Comparison of ENCODE assay signal across 8 cellular contexts in genomic region chr6:31728767-31729514, GRCh38. TPM values are rescaled to one million over a fixed set of nuclear protein-coding genes. Genes with fewer than 3 reads are reported as not detected.
DNase-seq lines count a peak whose midpoint lies in the region; ATAC-seq and TF ChIP-seq lines count a peak whose summit lies in the region.

TSS of gene DDAH2 (minus strand) at chr6:31729299. CDS start at chr6:31729161, 138 bp downstream.

- no peaks in the 10 kb centered on the region for H3K9me3 ChIP-seq in fibroblast of lung (ENCODE audit: control insufficient read depth, insufficient read depth, low read depth, low read length)
- H3K9me3 ChIP-seq in neutrophil: no peaks in the 10 kb centered on the region

- H3K9ac ChIP-seq in fibroblast of lung (ENCODE audit: insufficient read depth, low read length): peak within 1 kb of the TSS; percentile 61

- ATAC-seq in GM21381 (IDR thresholded peaks at IDR 0.05; ENCODE audit: unreplicated experiment): peak; percentile 8
- peak; percentile 57 for ATAC-seq in SK-N-SH treated with all-trans-retinoic acid at 6 μM for 48 hours
- ATAC-seq in GM18858 (IDR thresholded peaks at IDR 0.05; ENCODE audit: unreplicated experiment): no peak

- peak within 1 kb of the TSS; percentile 99 for H3K4me2 ChIP-seq in fibroblast of lung (ENCODE audit: extremely low read depth, insufficient read depth, low read length)

- peak in 1 of 2 donors; percentile 33 for TF ChIP-seq CTCF in fibroblast of lung (conservative IDR thresholded peaks at IDR 0.05 in 1 of 2, IDR thresholded peaks at IDR 0.05 in 1 of 2; ENCODE audit: low read depth in 1 of 2, low read length in 2 of 2)
- TF ChIP-seq CTCF in neutrophil (IDR thresholded peaks at IDR 0.05): peak; percentile 91

- H3K4me1 ChIP-seq in fibroblast of lung (ENCODE audit: control insufficient read depth, extremely low read depth, insufficient read depth, low read length): peaks cover 15% of the 10 kb centered on the region
- peaks cover 78 to 82% of the 10 kb centered on the region in 2 experiments for H3K4me1 ChIP-seq in neutrophil (ENCODE audit: control insufficient read depth in 1 of 2, insufficient read depth in 1 of 2, low read depth in 1 of 2, low read length in 1 of 2)

- H3K36me3 ChIP-seq in fibroblast of lung (ENCODE audit: control insufficient read depth, insufficient read depth, low read length): peaks cover 32% of the 10 kb centered on the region
- peaks cover 60% of the 10 kb centered on the region for H3K36me3 ChIP-seq in neutrophil

- H3K79me2 ChIP-seq in fibroblast of lung (ENCODE audit: control insufficient read depth, insufficient read depth, low read length): peaks cover 21% of the 10 kb centered on the region

- DNase-seq in fibroblast of lung (ENCODE audit: low read depth in 2 of 2) (no peak), ecto neural progenitor cell (ENCODE audit: low spot score) (no peak), ACHN (no peak), NCI-H446 treated with DMSO at 0.1 percent for 48 hours (lab: John Stamatoyannopoulos, UW) (no peak)

- H3K27ac ChIP-seq in fibroblast of lung (ENCODE audit: insufficient read depth, low read length) (peak within 1 kb of the TSS; percentile 76), neutrophil (peak within 1 kb of the TSS; percentile 96)

- H4K20me1 ChIP-seq in fibroblast of lung (ENCODE audit: control insufficient read depth, extremely low read depth, insufficient read depth, low read length): no peaks in the 10 kb centered on the region

- H3K27me3 ChIP-seq in fibroblast of lung (ENCODE audit: control insufficient read depth, insufficient read depth, low read length) (no peaks in the 10 kb centered on the region), neutrophil (peaks cover under 1% of the 10 kb centered on the region)

- H3K4me3 ChIP-seq in fibroblast of lung (replicated peaks in 1 of 4; ENCODE audit: control extremely low read depth in 1 of 4, insufficient read depth in 1 of 4, low read depth in 3 of 4, low read length in 4 of 4): peak within 1 kb of the TSS; percentile 68 to 96 (median 82)
- H3K4me3 ChIP-seq in neutrophil (ENCODE audit: low read depth in 1 of 2, low read length in 1 of 2): peak within 1 kb of the TSS; percentile 89 to 91

- peak within 1 kb of the TSS; percentile 72 for H2AFZ ChIP-seq in fibroblast of lung (ENCODE audit: low read length)

- in situ Hi-C loops in ACHN (cut with HindIII; ENCODE audit: low pct_ligation_motif_present, low pct_unique_long_range_greater_than_20kb, low sequenced_read_pairs): no loop called here

TF ChIP-seq in SK-N-SH treated with all-trans-retinoic acid at 6 μM for 48 hours, 23 proteins besides CTCF, POLR2A, EP300 and RAD21:
- TF ChIP-seq SNAI2 (CRISPR knock-in tag; IDR thresholded peaks at IDR 0.05) (peak; percentile 16; the same call in 1 of the 2 replicates), OSR1 (CRISPR knock-in tag; IDR thresholded peaks at IDR 0.05) (no peak)
TF ChIP-seq in SK-N-SH treated with all-trans-retinoic acid at 6 μM for 48 hours: peak in this region for 1.

RNA-seq across cellular contexts. Expression of gene DDAH2, which starts in this region (rescaled TPM):
- 97.3 and 119 TPM in 2 replicates for total RNA-seq in fibroblast of lung
- polyA plus RNA-seq in fibroblast of lung: 42.5 and 43.4 TPM in 2 replicates
- 87.3 and 98.9 TPM in 2 replicates for polyA plus RNA-seq in fibroblast of lung (2012)
- polyA minus RNA-seq in fibroblast of lung (ENCODE audit: low replicate concordance): 144 and 170 TPM in 2 replicates
